ENCODE assay signal across 1 cellular context in genomic region chr4:25567253-25567652, GRCh38.
TF ChIP-seq lines count a peak whose summit lies in the region.

No MANE protein-coding gene starts in this region.

TF ChIP-seq in GM23338, 12 proteins besides CTCF, POLR2A, EP300 and RAD21:
- TF ChIP-seq ZNF462 (CRISPR knock-in tag; IDR thresholded peaks at IDR 0.05) (peak; percentile 64; the same call in 1 of the 2 replicates), EZH2phosphoT487 (IDR thresholded peaks at IDR 0.05; ENCODE audit: unreplicated experiment) (no peak)
